In genomic region chr16:25575363-25575762, GRCh38 we compare ENCODE assay signal across 22 cellular contexts.
"Had no signal": no experiment of that assay in that cellular context is flagged by ENCODE, and none has a peak within 500 bp of the region (broad histone marks: within the 10 kb centered on the region; RNA-seq: fewer than 3 reads in every experiment).

No MANE protein-coding gene starts in this region.

- H3K27me3 ChIP-seq: heart left ventricle, transverse colon, uterus had no signal

- H3K4me2 ChIP-seq: smooth muscle cell had no signal

- H3K4me3 ChIP-seq: heart left ventricle, left ventricle myocardium inferior, smooth muscle cell, transverse colon, uterus had no signal

- H3K27ac ChIP-seq: heart left ventricle, left ventricle myocardium inferior, transverse colon, uterus had no signal

- H3K36me3 ChIP-seq: heart left ventricle, left ventricle myocardium inferior, transverse colon, uterus had no signal

- H3K4me1 Mint-ChIP-seq: stimulated activated naive B cell treated with anti-CD40 and anti-IgM and Interleukin-4, amounts not matched to agents 10 μg/mL and 1 μg/mL and 100 μg/mL, for 72 hours had no signal

- H3K9me3 Mint-ChIP-seq: activated CD4-positive, alpha-beta memory T cell treated with anti-CD3 and anti-CD28 coated beads for 36 hours; activated naive CD4-positive, alpha-beta T cell treated with anti-CD3 and anti-CD28 coated beads, Interleukin-2, amount 50 U/mL, for 72 hours; effector memory CD8-positive, alpha-beta T cell; mesothelial cell of epicardium; natural killer cell treated with Interleukin-12 subunit alpha and Interleukin-12 subunit beta and Interleukin-15 and Interleukin-18, amount 100 ng/mL, for 72 hours; stimulated activated naive B cell treated with anti-CD40 and anti-IgM and Interleukin-4, amounts not matched to agents 10 μg/mL and 1 μg/mL and 100 μg/mL, for 72 hours; T-helper 1 cell treated with Interleukin-12 subunit alpha and Interleukin-12 subunit beta and Interleukin-4 antibody, amounts not matched to agents 30 μg/mL and 1 μg/mL, for 36 hours had no signal

- ATAC-seq: activated naive CD4-positive, alpha-beta T cell treated with anti-CD3 and anti-CD28 coated beads, Interleukin-2, amount 50 U/mL, for 72 hours; effector memory CD8-positive, alpha-beta T cell; heart left ventricle; natural killer cell treated with Interleukin-12 subunit alpha and Interleukin-12 subunit beta and Interleukin-15 and Interleukin-18, amount 100 ng/mL, for 72 hours; sciatic nerve; stimulated activated naive B cell treated with anti-CD40 and anti-IgM and Interleukin-4, amounts not matched to agents 10 μg/mL and 1 μg/mL and 100 μg/mL, for 72 hours had no signal

- H3K36me3 Mint-ChIP-seq: activated CD4-positive, alpha-beta memory T cell treated with anti-CD3 and anti-CD28 coated beads for 36 hours; activated naive CD4-positive, alpha-beta T cell treated with anti-CD3 and anti-CD28 coated beads, Interleukin-2, amount 50 U/mL, for 72 hours; mesothelial cell of epicardium; natural killer cell treated with Interleukin-12 subunit alpha and Interleukin-12 subunit beta and Interleukin-15 and Interleukin-18, amount 100 ng/mL, for 72 hours; stimulated activated naive B cell treated with anti-CD40 and anti-IgM and Interleukin-4, amounts not matched to agents 10 μg/mL and 1 μg/mL and 100 μg/mL, for 72 hours had no signal

- H3K4me3 Mint-ChIP-seq: activated CD4-positive, alpha-beta memory T cell treated with anti-CD3 and anti-CD28 coated beads for 36 hours; effector memory CD8-positive, alpha-beta T cell; mesothelial cell of epicardium; natural killer cell treated with Interleukin-12 subunit alpha and Interleukin-12 subunit beta and Interleukin-15 and Interleukin-18, amount 100 ng/mL, for 72 hours; stimulated activated naive B cell treated with anti-CD40 and anti-IgM and Interleukin-4, amounts not matched to agents 10 μg/mL and 1 μg/mL and 100 μg/mL, for 72 hours; T-helper 1 cell treated with Interleukin-12 subunit alpha and Interleukin-12 subunit beta and Interleukin-4 antibody, amounts not matched to agents 30 μg/mL and 1 μg/mL, for 36 hours had no signal

- H3K27me3 Mint-ChIP-seq: activated CD4-positive, alpha-beta memory T cell treated with anti-CD3 and anti-CD28 coated beads for 36 hours; stimulated activated naive B cell treated with anti-CD40 and anti-IgM and Interleukin-4, amounts not matched to agents 10 μg/mL and 1 μg/mL and 100 μg/mL, for 72 hours had no signal

- DNase-seq: activated CD4-positive, alpha-beta memory T cell treated with anti-CD3 and anti-CD28 coated beads for 36 hours; activated CD4-positive, alpha-beta T cell treated with anti-CD3 and anti-CD28 coated beads for 48 hours; activated gamma-delta T cell treated with Interleukin-2 at 50 U/mL for 16 hours; central memory CD4-positive, alpha-beta T cell; dermis blood vessel endothelial cell; effector memory CD8-positive, alpha-beta T cell; heart left ventricle; left ventricle myocardium inferior; occipital lobe; posterior cingulate gyrus; stimulated activated CD4-positive, alpha-beta T cell treated with anti-CD3 and anti-CD28 coated beads, Interleukin-15, amount 100 ng/mL, for 24 hours; stimulated activated CD4-positive, alpha-beta T cell treated with anti-CD3 and anti-CD28 coated beads, Interleukin-2, amount 100 ng/mL, for 48 hours; stimulated activated CD8-positive, alpha-beta memory T cell treated with anti-CD3 and anti-CD28 coated beads, Interleukin-4, amount 100 ng/mL, for 48 hours; stimulated activated naive B cell treated with anti-CD40 and anti-IgM and Interleukin-4, amounts not matched to agents 10 μg/mL and 1 μg/mL and 100 μg/mL, for 72 hours; transverse colon; uterus had no signal

- H3K9me3 ChIP-seq: heart left ventricle, left ventricle myocardium inferior, transverse colon, uterus had no signal

- H3K27ac Mint-ChIP-seq: activated CD4-positive, alpha-beta memory T cell treated with anti-CD3 and anti-CD28 coated beads for 36 hours; activated naive CD4-positive, alpha-beta T cell treated with anti-CD3 and anti-CD28 coated beads, Interleukin-2, amount 50 U/mL, for 72 hours; effector memory CD8-positive, alpha-beta T cell; natural killer cell treated with Interleukin-12 subunit alpha and Interleukin-12 subunit beta and Interleukin-15 and Interleukin-18, amount 100 ng/mL, for 72 hours; stimulated activated naive B cell treated with anti-CD40 and anti-IgM and Interleukin-4, amounts not matched to agents 10 μg/mL and 1 μg/mL and 100 μg/mL, for 72 hours; T-helper 1 cell treated with Interleukin-12 subunit alpha and Interleukin-12 subunit beta and Interleukin-4 antibody, amounts not matched to agents 30 μg/mL and 1 μg/mL, for 36 hours had no signal

- H3K4me1 ChIP-seq: heart left ventricle, left ventricle myocardium inferior, transverse colon, uterus had no signal
